9 cellular contexts compared by ENCODE assay signal in the genomic region with DNA sequence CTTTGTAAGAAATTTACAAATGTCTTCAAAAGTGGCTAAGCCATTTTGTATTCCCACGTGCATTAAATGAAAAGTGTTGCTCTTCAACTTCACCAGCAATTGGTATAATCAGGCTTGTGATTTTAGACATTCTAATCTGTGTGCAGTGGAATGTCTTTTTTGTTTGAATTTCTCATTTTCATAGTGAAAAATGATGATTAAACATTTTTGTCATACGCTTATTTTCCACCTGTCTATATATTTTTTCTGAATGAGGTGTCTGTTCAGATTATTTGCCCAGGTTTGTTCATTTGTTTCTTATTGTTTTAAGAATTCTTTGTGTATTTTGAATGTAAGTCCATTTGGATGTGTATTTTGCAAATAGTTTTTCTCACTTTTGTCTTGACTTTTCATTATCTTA.
"Had no signal": no experiment of that assay in that cellular context is flagged by ENCODE, and none has a peak within 500 bp of the region (broad histone marks: within the 10 kb centered on the region; RNA-seq: fewer than 3 reads in every experiment).

No MANE protein-coding gene starts in this region.

- H3K27me3 Mint-ChIP-seq: IgD-negative memory B cell had no signal

- H3K4me3 Mint-ChIP-seq: H9, HFFc6, IgD-negative memory B cell had no signal

- H2AFZ ChIP-seq: GM23248 had no signal

- H3K36me3 Mint-ChIP-seq: IgD-negative memory B cell had no signal

- DNase-seq: GM23248, GOT3, H9, HCEC 1CT, HFFc6, Kasumi-1, KG1 had no signal

- H3K9ac ChIP-seq: GM23248 had no signal

- H3K4me1 Mint-ChIP-seq: H9, IgD-negative memory B cell had no signal

- H3K9me3 Mint-ChIP-seq: H9, HFFc6 had no signal

- H3K27ac ChIP-seq: GM23248, HL-60 had no signal

- H3K4me3 ChIP-seq: GM23248 had no signal

- H3K27ac Mint-ChIP-seq: H9, HFFc6, IgD-negative memory B cell had no signal
